In genomic region chr2:236546561-236546961, GRCh38 we compare ENCODE assay signal across 12 cellular contexts. TPM values are rescaled to one million over a fixed set of nuclear protein-coding genes. Genes with fewer than 3 reads are reported as not detected.
DNase-seq lines count a peak whose midpoint lies in the region; TF ChIP-seq lines count a peak whose summit lies in the region.
"Had no signal": no experiment of that assay in that cellular context is flagged by ENCODE, and none has a peak within 500 bp of the region (broad histone marks: within the 10 kb centered on the region; RNA-seq: fewer than 3 reads in every experiment).

No MANE protein-coding gene starts in this region.

- TF ChIP-seq POLR2A in spleen (IDR thresholded peaks at IDR 0.05) (no peak), adrenal gland (IDR thresholded peaks at IDR 0.05) (no peak)

- no peaks in the 10 kb centered on the region for H3K27me3 Mint-ChIP-seq in activated CD4-positive, alpha-beta T cell treated with anti-CD3 and anti-CD28 coated beads, Interleukin-2, amount 10 ng/mL, durations not matched to agents 24 days and 14 days

- H3K9me2 ChIP-seq in Loucy (replicated peaks; ENCODE audit: low read depth, low read length) = no peaks in the 10 kb centered on the region

- peak overlapping the region; percentile 80 for H3K4me3 Mint-ChIP-seq in activated CD4-positive, alpha-beta T cell treated with anti-CD3 and anti-CD28 coated beads, Interleukin-2, amount 10 ng/mL, durations not matched to agents 24 days and 14 days
- H3K4me3 Mint-ChIP-seq: neural crest cell had no signal

- H3K9me3 Mint-ChIP-seq in activated CD4-positive, alpha-beta T cell treated with anti-CD3 and anti-CD28 coated beads, Interleukin-2, amount 10 ng/mL, durations not matched to agents 24 days and 14 days = peaks cover 8% of the 10 kb centered on the region

- peak overlapping the region; percentile 91 for H3K9ac ChIP-seq in Loucy (ENCODE audit: low read depth, low read length, poor library complexity, severe bottlenecking)

- WGBS in spleen, 5 donors = 16 to 38% (median 25%) methylated on average over 4 to 7 of the region's 7 CpGs
- WGBS in adrenal gland, 4 donors = 73 to 81% (median 75%) methylated on average over 7 of the region's 7 CpGs

- peak overlapping the region; percentile 82 for H3K4me2 ChIP-seq in Loucy (ENCODE audit: low read depth, low read length, poor library complexity, severe bottlenecking)
- H3K4me2 ChIP-seq: A549 had no signal

- H3K27me3 ChIP-seq in Loucy (ENCODE audit: insufficient read depth, low read length, poor library complexity, severe bottlenecking) = no peaks in the 10 kb centered on the region
- H3K27me3 ChIP-seq in spleen (replicated peaks in 1 of 7) = no peaks in the 10 kb centered on the region
- H3K27me3 ChIP-seq in adrenal gland = no peaks in the 10 kb centered on the region
- H3K27me3 ChIP-seq: upper lobe of left lung had no signal

- H3K27ac ChIP-seq in spleen = peak overlapping the region; percentile 64 to 91 (median 86)
- no peak overlapping the region for H3K27ac ChIP-seq in adrenal gland
- H3K27ac ChIP-seq: A549, epithelial cell of prostate had no signal

- H3K36me3 ChIP-seq in Loucy (ENCODE audit: insufficient read depth, low read length) (no peaks in the 10 kb centered on the region), spleen (no peaks in the 10 kb centered on the region), adrenal gland (replicated peaks in 1 of 2) (no peaks in the 10 kb centered on the region)
- H3K36me3 ChIP-seq: upper lobe of left lung had no signal

- peaks cover 54% of the 10 kb centered on the region for H3K79me2 ChIP-seq in Loucy (ENCODE audit: insufficient read depth, low read length)

- H3K4me1 ChIP-seq in Loucy (ENCODE audit: insufficient read depth, low read length, poor library complexity, severe bottlenecking) (peaks cover 89% of the 10 kb centered on the region), spleen (peaks cover 24 to 74% (median 51%) of the 10 kb centered on the region in 6 donors), adrenal gland (replicated peaks in 1 of 2) (no peaks in the 10 kb centered on the region)
- H3K4me1 ChIP-seq: A549 had no signal

- H3F3A ChIP-seq in Loucy (ENCODE audit: low read depth) = peaks cover 25% of the 10 kb centered on the region

- H3K9me3 ChIP-seq in Loucy (ENCODE audit: insufficient read depth, low read depth, low read length) (no peaks in the 10 kb centered on the region), spleen (no peaks in the 10 kb centered on the region), adrenal gland (replicated peaks in 1 of 3) (no peaks in the 10 kb centered on the region)
- H3K9me3 ChIP-seq: A549, upper lobe of left lung had no signal

- no peak overlapping the region for H2AFZ ChIP-seq in Loucy (ENCODE audit: low read length)

- TF ChIP-seq CTCF in Loucy (conservative IDR thresholded peaks at IDR 0.05; ENCODE audit: low read length) (no peak), spleen (IDR thresholded peaks at IDR 0.05 in 8 of 11, conservative IDR thresholded peaks at IDR 0.05 in 3 of 11) (no peak), GM20000 (IDR thresholded peaks at IDR 0.05; ENCODE audit: extremely low read depth, missing control alignments) (no peak), adrenal gland (IDR thresholded peaks at IDR 0.05) (no peak)

- H3K4me3 ChIP-seq in Loucy (ENCODE audit: low read length, poor library complexity, severe bottlenecking) (peak overlapping the region; percentile 68), spleen (peak overlapping the region in 1 of 8 donors; percentile 1), adrenal gland (no peak overlapping the region)
- H3K4me3 ChIP-seq: A549, upper lobe of left lung had no signal

- H3K4me1 Mint-ChIP-seq in activated CD4-positive, alpha-beta T cell treated with anti-CD3 and anti-CD28 coated beads, Interleukin-2, amount 10 ng/mL, durations not matched to agents 24 days and 14 days = peaks cover 70% of the 10 kb centered on the region

- peak; percentile 84 for DNase-seq in activated CD4-positive, alpha-beta T cell treated with anti-CD3 and anti-CD28 coated beads, Interleukin-2, amount 10 ng/mL, durations not matched to agents 24 days and 14 days
- no peak for DNase-seq in activated CD4-positive, alpha-beta T cell treated with anti-CD3 and anti-CD28 coated beads, Interleukin-2, amount 50 U/mL, for 1 hour
- DNase-seq in activated effector memory CD4-positive, alpha-beta T cell treated with anti-CD3 and anti-CD28 coated beads, Interleukin-2, amount 50 U/mL, for 16 hours = peak; percentile 74
- peak; percentile 85 for DNase-seq in spleen
- no peak for DNase-seq in GM20000 (ENCODE audit: low spot score)
- no peak for DNase-seq in NCI-H2107 treated with DMSO at 0.1 percent for 48 hours (lab: John Stamatoyannopoulos, UW; ENCODE audit: unreplicated experiment)
- no peak for DNase-seq in adrenal gland

- intact Hi-C loops in activated CD4-positive, alpha-beta T cell treated with anti-CD3 and anti-CD28 coated beads, Interleukin-2, amount 10 ng/mL, durations not matched to agents 24 days and 14 days (cut with micrococcal nuclease) = loop anchor here (1.0 to 10.0 kb wide), 3 partner anchors 8 to 1148 kb away; no protein-coding TSS in a partner anchor
- intact Hi-C loops in spleen (cut with DNase I; ENCODE audit: low total_unique reads) (no loop called here), adrenal gland (cut with DNase I) (no loop called here)

- H4K20me1 ChIP-seq in Loucy (ENCODE audit: insufficient read depth, low read length, poor library complexity, severe bottlenecking) = no peaks in the 10 kb centered on the region

- peak overlapping the region; percentile 89 for H3K27ac Mint-ChIP-seq in activated CD4-positive, alpha-beta T cell treated with anti-CD3 and anti-CD28 coated beads, Interleukin-2, amount 10 ng/mL, durations not matched to agents 24 days and 14 days

- H3K36me3 Mint-ChIP-seq in activated CD4-positive, alpha-beta T cell treated with anti-CD3 and anti-CD28 coated beads, Interleukin-2, amount 10 ng/mL, durations not matched to agents 24 days and 14 days (ENCODE audit: low read depth) = peaks cover 25% of the 10 kb centered on the region

RNA-seq across cellular contexts. Expression of gene ACKR3, which starts 23.1 kb away (rescaled TPM):
- total RNA-seq in activated CD4-positive, alpha-beta T cell treated with anti-CD3 and anti-CD28 coated beads, Interleukin-2, amount 10 ng/mL, durations not matched to agents 24 days and 14 days = 0.58 and 0.64 TPM in 2 replicates
- total RNA-seq in spleen (100 to 1,000 TPM in 2 of 7 donors, 10 to 100 TPM in 5; 46.9 to 164 (median 86.8) TPM), adrenal gland (1 to 10 TPM; 1.1 to 3.5 (median 1.9) TPM)
- polyA plus RNA-seq in spleen (10 to 100 TPM; 11.5 to 15.0 (median 12.8) TPM), adrenal gland (10 to 100 TPM in 1 of 3 donors, 1 to 10 TPM in 2; 1.2 to 12.8 (median 3.3) TPM)

Comparison
In these comparisons a context has a peak if more than half of its experiments do, and no peak if none do; other contexts are left out.
1. DNase-seq: peak in activated CD4-positive, alpha-beta T cell treated with anti-CD3 and anti-CD28 coated beads, Interleukin-2, amount 10 ng/mL, durations not matched to agents 24 days and 14 days (single experiment), activated effector memory CD4-positive, alpha-beta T cell treated with anti-CD3 and anti-CD28 coated beads, Interleukin-2, amount 50 U/mL, for 16 hours (single experiment) and spleen (single experiment); none in activated CD4-positive, alpha-beta T cell treated with anti-CD3 and anti-CD28 coated beads, Interleukin-2, amount 50 U/mL, for 1 hour (single experiment), GM20000 (single experiment), NCI-H2107 treated with DMSO at 0.1 percent for 48 hours (single experiment) and adrenal gland (0 of 7).
2. H3K27ac ChIP-seq: peak in spleen (8 of 8); none in adrenal gland (0 of 5).
3. RNA of gene ACKR3, which starts 23.1 kb away (total RNA-seq): 46.9 to 164 TPM in spleen; 1.1 to 3.5 TPM in adrenal gland and 0.58 to 0.64 TPM in activated CD4-positive, alpha-beta T cell treated with anti-CD3 and anti-CD28 coated beads, Interleukin-2, amount 10 ng/mL, durations not matched to agents 24 days and 14 days; every median in the first group is over 10 times any median in the second.